ENCODE assay signal across 16 cellular contexts in genomic region chr21:46189959-46190490, GRCh38. TPM values are rescaled to one million over a fixed set of nuclear protein-coding genes. Genes with fewer than 3 reads are reported as not detected.
DNase-seq lines count a peak whose midpoint lies in the region; ATAC-seq and TF ChIP-seq lines count a peak whose summit lies in the region.
"Had no signal": no experiment of that assay in that cellular context is flagged by ENCODE, and none has a peak within 500 bp of the region (broad histone marks: within the 10 kb centered on the region; RNA-seq: fewer than 3 reads in every experiment).

No MANE protein-coding gene starts in this region.

- H3K27me3 ChIP-seq in BLaER1 (no peaks in the 10 kb centered on the region), adipocyte (replicated peaks; ENCODE audit: control insufficient read depth, insufficient read depth, low read length) (no peaks in the 10 kb centered on the region), MG63 (no peaks in the 10 kb centered on the region)
- H3K27me3 ChIP-seq: neutrophil had no signal

- H3K4me1 Mint-ChIP-seq in activated T-cell treated with anti-CD3 and anti-CD28 coated beads, Interleukin-2, amount 50 U/mL, for 4 hours (ENCODE audit: low read depth) = peaks cover 1% of the 10 kb centered on the region
- H3K4me1 Mint-ChIP-seq in activated T-helper 2 cell treated with anti-CD3 and anti-CD28 coated beads, Interferon-gamma antibody, Interleukin-2, Interleukin-4, amounts not matched to agents 10 μg/mL and 5 μg/mL and 100 μg/mL, durations not matched to agents 14 hours and 24 hours and 36 hours (ENCODE audit: low read depth) = peaks cover 4% of the 10 kb centered on the region

- no peak overlapping the region for H3K4me2 ChIP-seq in BLaER1

- peaks cover 60% of the 10 kb centered on the region for H3K36me3 ChIP-seq in BLaER1
- peaks cover 74% of the 10 kb centered on the region for H3K36me3 ChIP-seq in adipocyte (ENCODE audit: control insufficient read depth, insufficient read depth, low read length, severe bottlenecking)
- H3K36me3 ChIP-seq in MG63 = peaks cover 30% of the 10 kb centered on the region

- no peak overlapping the region for H3K4me3 Mint-ChIP-seq in activated T-cell treated with anti-CD3 and anti-CD28 coated beads, Interleukin-2, amount 50 U/mL, for 4 hours
- no peak overlapping the region for H3K4me3 Mint-ChIP-seq in activated T-helper 2 cell treated with anti-CD3 and anti-CD28 coated beads, Interferon-gamma antibody, Interleukin-2, Interleukin-4, amounts not matched to agents 10 μg/mL and 5 μg/mL and 100 μg/mL, durations not matched to agents 14 hours and 24 hours and 36 hours (ENCODE audit: low read depth)
- H3K4me3 Mint-ChIP-seq: HFFc6 had no signal

- no peak overlapping the region for H3K27ac Mint-ChIP-seq in activated T-helper 2 cell treated with anti-CD3 and anti-CD28 coated beads, Interferon-gamma antibody, Interleukin-2, Interleukin-4, amounts not matched to agents 10 μg/mL and 5 μg/mL and 100 μg/mL, durations not matched to agents 14 hours and 24 hours and 36 hours

- H4K20me1 ChIP-seq in BLaER1 = no peaks in the 10 kb centered on the region; the same call in 1 of the 2 replicates

- no peak for DNase-seq in adipocyte (ENCODE audit: low read depth)
- peak; percentile 71 for DNase-seq in cardiac septum (ENCODE audit: low spot score)
- DNase-seq in omental fat pad (ENCODE audit: low spot score) = peak; percentile 16
- DNase-seq in medulla oblongata (ENCODE audit: extremely low spot score) = no peak
- no peak for DNase-seq in activated T-cell treated with anti-CD3 and anti-CD28 coated beads, Interleukin-2, amount 50 U/mL, for 4 hours
- no peak for DNase-seq in activated T-helper 2 cell treated with anti-CD3 and anti-CD28 coated beads, Interferon-gamma antibody, Interleukin-2, Interleukin-4, amounts not matched to agents 10 μg/mL and 5 μg/mL and 100 μg/mL, durations not matched to agents 14 hours and 24 hours and 36 hours (ENCODE audit: low spot score)
- no peak for DNase-seq in MG63
- DNase-seq: activated naive CD4-positive, alpha-beta T cell; effector CD4-positive, alpha-beta T cell; HFFc6; NCI-H774; stimulated activated CD4-positive, alpha-beta T cell treated with anti-CD3 and anti-CD28 coated beads, Interleukin-4, amount 100 ng/mL, for 24 hours had no signal

- no peaks in the 10 kb centered on the region for H3K27me3 Mint-ChIP-seq in activated T-cell treated with anti-CD3 and anti-CD28 coated beads, Interleukin-2, amount 50 U/mL, for 4 hours (ENCODE audit: low read depth)
- H3K27me3 Mint-ChIP-seq in activated T-helper 2 cell treated with anti-CD3 and anti-CD28 coated beads, Interferon-gamma antibody, Interleukin-2, Interleukin-4, amounts not matched to agents 10 μg/mL and 5 μg/mL and 100 μg/mL, durations not matched to agents 14 hours and 24 hours and 36 hours (ENCODE audit: low read depth) = no peaks in the 10 kb centered on the region

- no peak overlapping the region for H3K27ac ChIP-seq in BLaER1
- H3K27ac ChIP-seq: neutrophil had no signal

- intact Hi-C loops in cardiac septum (cut with DNase I) = loop anchor here (2.0 kb wide), 1 partner anchor 39 kb away; the partner anchor contains the start of gene LSS
- intact Hi-C loops in activated T-helper 2 cell treated with anti-CD3 and anti-CD28 coated beads, Interferon-gamma antibody, Interleukin-2, Interleukin-4, amounts not matched to agents 10 μg/mL and 5 μg/mL and 100 μg/mL, durations not matched to agents 14 hours and 24 hours and 36 hours (cut with micrococcal nuclease) = loop anchor here (5.0 kb wide), 1 partner anchor 37 kb away; the partner anchor contains the start of gene LSS

- H3K4me1 ChIP-seq in BLaER1 = peaks cover 14% of the 10 kb centered on the region
- H3K4me1 ChIP-seq in adipocyte (ENCODE audit: control insufficient read depth, insufficient read depth, low read length) = peaks cover 41% of the 10 kb centered on the region

- H3K9me3 ChIP-seq in BLaER1 (no peaks in the 10 kb centered on the region), adipocyte (ENCODE audit: control insufficient read depth, low read length) (no peaks in the 10 kb centered on the region), MG63 (no peaks in the 10 kb centered on the region)
- H3K9me3 ChIP-seq: neutrophil had no signal

- 0 out of 2 replicates have a peak overlapping the region, but pooled peaks have one; percentile 10 for H3K9ac ChIP-seq in BLaER1
- peak overlapping the region; percentile 62 for H3K9ac ChIP-seq in adipocyte (ENCODE audit: low read length)

- TF ChIP-seq CTCF in omental fat pad (IDR thresholded peaks at IDR 0.05) = no peak

- ATAC-seq in omental fat pad (ENCODE audit: low FRiP score) = no peak
- no peak for ATAC-seq in activated T-cell treated with anti-CD3 and anti-CD28 coated beads, Interleukin-2, amount 50 U/mL, for 4 hours
- ATAC-seq: GM12878 had no signal

- no peaks in the 10 kb centered on the region for H3K9me3 Mint-ChIP-seq in activated T-cell treated with anti-CD3 and anti-CD28 coated beads, Interleukin-2, amount 50 U/mL, for 4 hours
- H3K9me3 Mint-ChIP-seq in activated T-helper 2 cell treated with anti-CD3 and anti-CD28 coated beads, Interferon-gamma antibody, Interleukin-2, Interleukin-4, amounts not matched to agents 10 μg/mL and 5 μg/mL and 100 μg/mL, durations not matched to agents 14 hours and 24 hours and 36 hours = no peaks in the 10 kb centered on the region
- H3K9me3 Mint-ChIP-seq: HFFc6 had no signal

- H3K36me3 Mint-ChIP-seq in activated T-cell treated with anti-CD3 and anti-CD28 coated beads, Interleukin-2, amount 50 U/mL, for 4 hours (ENCODE audit: insufficient read depth) = no peaks in the 10 kb centered on the region
- peaks cover 14% of the 10 kb centered on the region for H3K36me3 Mint-ChIP-seq in activated T-helper 2 cell treated with anti-CD3 and anti-CD28 coated beads, Interferon-gamma antibody, Interleukin-2, Interleukin-4, amounts not matched to agents 10 μg/mL and 5 μg/mL and 100 μg/mL, durations not matched to agents 14 hours and 24 hours and 36 hours (ENCODE audit: low read depth)

- H3K4me3 ChIP-seq in BLaER1 (no peak overlapping the region), adipocyte (ENCODE audit: low read length) (no peak overlapping the region), MG63 (no peak overlapping the region)
- H3K4me3 ChIP-seq: GM12878 had no signal

RNA-seq across cellular contexts. Expression of gene SPATC1L, which starts 5.8 kb away (rescaled TPM):
- total RNA-seq in cardiac septum (7.3 TPM), omental fat pad (1 to 10 TPM in 3 of 4 donors, under 1 TPM in 1; 0.96 to 8.0 (median 2.8) TPM)
- total RNA-seq in activated T-cell treated with anti-CD3 and anti-CD28 coated beads, Interleukin-2, amount 50 U/mL, for 4 hours = 10 to 100 TPM in 2 of 3 donors, 1 to 10 TPM in 1; 6.8 to 17.5 (median 10.6) TPM
- 13.9 and 14.7 TPM in 2 replicates for total RNA-seq in activated T-helper 2 cell treated with anti-CD3 and anti-CD28 coated beads, Interferon-gamma antibody, Interleukin-2, Interleukin-4, amounts not matched to agents 10 μg/mL and 5 μg/mL and 100 μg/mL, durations not matched to agents 14 hours and 24 hours and 36 hours
- total RNA-seq in MG63 (2014; rRNA removed; shearing (Covaris generic); ENCODE audit: low replicate concordance) = 2.0 and 2.4 TPM in 2 replicates

RNA-seq across cellular contexts. Expression of gene FTCD, which starts 34.6 kb away (rescaled TPM):
- 0.83 TPM for total RNA-seq in cardiac septum
- total RNA-seq in omental fat pad = not detected
- under 1 TPM; 0.33 to 0.71 (median 0.40) TPM for total RNA-seq in activated T-cell treated with anti-CD3 and anti-CD28 coated beads, Interleukin-2, amount 50 U/mL, for 4 hours
- 0.14 and 0.23 TPM in 2 replicates for total RNA-seq in activated T-helper 2 cell treated with anti-CD3 and anti-CD28 coated beads, Interferon-gamma antibody, Interleukin-2, Interleukin-4, amounts not matched to agents 10 μg/mL and 5 μg/mL and 100 μg/mL, durations not matched to agents 14 hours and 24 hours and 36 hours
- not detected in 2 replicates for total RNA-seq in MG63 (2014; rRNA removed; shearing (Covaris generic); ENCODE audit: low replicate concordance)
- total RNA-seq: T-helper 1 cell treated with Interleukin-12 subunit alpha and Interleukin-12 subunit beta and Interleukin-4 antibody, amounts not matched to agents 30 ng/mL and 1 ng/mL, for 36 hours had no signal

RNA-seq across cellular contexts. Expression of gene LSS, which starts 38.5 kb away (rescaled TPM):
- 34.9 TPM for total RNA-seq in cardiac septum
- total RNA-seq in omental fat pad = 100 to 1,000 TPM in 2 of 4 donors, 10 to 100 TPM in 2; 94.8 to 122 (median 108) TPM
- 10 to 100 TPM; 14.5 to 20.6 (median 17.2) TPM for total RNA-seq in activated T-cell treated with anti-CD3 and anti-CD28 coated beads, Interleukin-2, amount 50 U/mL, for 4 hours
- 28.5 and 30.5 TPM in 2 replicates for total RNA-seq in activated T-helper 2 cell treated with anti-CD3 and anti-CD28 coated beads, Interferon-gamma antibody, Interleukin-2, Interleukin-4, amounts not matched to agents 10 μg/mL and 5 μg/mL and 100 μg/mL, durations not matched to agents 14 hours and 24 hours and 36 hours
- total RNA-seq in MG63 (2014; rRNA removed; shearing (Covaris generic); ENCODE audit: low replicate concordance) = 46.6 and 66.7 TPM in 2 replicates

Comparison
In these comparisons a context has a peak if more than half of its experiments do, and no peak if none do; other contexts are left out.
1. DNase-seq: peak in cardiac septum (single experiment) and omental fat pad (single experiment); none in adipocyte (single experiment), medulla oblongata (single experiment), activated T-cell treated with anti-CD3 and anti-CD28 coated beads, Interleukin-2, amount 50 U/mL, for 4 hours (single experiment), activated T-helper 2 cell treated with anti-CD3 and anti-CD28 coated beads, Interferon-gamma antibody, Interleukin-2, Interleukin-4, amounts not matched to agents 10 μg/mL and 5 μg/mL and 100 μg/mL, durations not matched to agents 14 hours and 24 hours and 36 hours (single experiment) and MG63 (single experiment).